ENCODE assay signal across 8 cellular contexts in genomic region chr6:41191569-41191968, GRCh38. TPM values are rescaled to one million over a fixed set of nuclear protein-coding genes. Genes with fewer than 3 reads are reported as not detected.
DNase-seq lines count a peak whose midpoint lies in the region; ATAC-seq, FAIRE-seq and TF ChIP-seq lines count a peak whose summit lies in the region.

No MANE protein-coding gene starts in this region.

- intact Hi-C loops in IMR-90 (cut with micrococcal nuclease) (no loop called here), kidney (cut with DNase I) (no loop called here), esophagus muscularis mucosa (cut with DNase I) (no loop called here)

- H3K27ac Mint-ChIP-seq in type B pancreatic cell: no peak overlapping the region

- H3K4me1 Mint-ChIP-seq in type B pancreatic cell (ENCODE audit: unreplicated experiment): no peaks in the 10 kb centered on the region

- H3K9me3 Mint-ChIP-seq in type B pancreatic cell: peaks cover 4% of the 10 kb centered on the region

- H2BK5ac ChIP-seq in IMR-90 (ENCODE audit: low read depth, low read length, poor library complexity, severe bottlenecking): no peak overlapping the region

- H3K27ac ChIP-seq in IMR-90 (ENCODE audit: insufficient read depth, low read length) (no peak overlapping the region), kidney (ENCODE audit: low read depth in 2 of 2, low read length in 2 of 2) (no peak overlapping the region), esophagus muscularis mucosa (replicated peaks in 1 of 4) (no peak overlapping the region)

- H2AK9ac ChIP-seq in IMR-90 (replicated peaks; ENCODE audit: low read depth, low read length, poor library complexity): no peak overlapping the region

- no peak for TF ChIP-seq EP300 in esophagus muscularis mucosa (IDR thresholded peaks at IDR 0.05)

- H3K9me1 ChIP-seq in IMR-90 (ENCODE audit: insufficient read depth, low read length): no peaks in the 10 kb centered on the region

- H3K9me3 ChIP-seq in IMR-90 (ENCODE audit: control insufficient read depth, insufficient read depth, low read length) (peaks cover 3% of the 10 kb centered on the region), kidney (ENCODE audit: control insufficient read depth in 1 of 2, low read length in 2 of 2) (peaks cover 0 to 7% of the 10 kb centered on the region in 2 donors), esophagus muscularis mucosa (peaks cover 0 to 15% (median 11%) of the 10 kb centered on the region in 4 donors)

- POLR2A ChIA-PET in IMR-90 (lab: Charles Lee; ENCODE audit: unreplicated experiment): no interaction called here

- no peak overlapping the region for H3K4me2 ChIP-seq in IMR-90 (ENCODE audit: low read depth, low read length)

- CTCF ChIA-PET in IMR-90 (lab: Yijun Ruan, JAX): no interaction called here

- H3K9ac ChIP-seq in IMR-90 (ENCODE audit: low read depth, low read length): no peak overlapping the region
- H3K9ac ChIP-seq in kidney (ENCODE audit: low read length in 2 of 2): no peak overlapping the region

- H3K4me3 ChIP-seq in IMR-90 (ENCODE audit: insufficient read depth, low read depth, low read length): no peak overlapping the region
- no peak overlapping the region for H3K4me3 ChIP-seq in kidney (ENCODE audit: low read length in 2 of 2)
- H3K4me3 ChIP-seq in esophagus muscularis mucosa: no peak overlapping the region

- H2BK120ac ChIP-seq in IMR-90 (ENCODE audit: low read depth, low read length): no peak overlapping the region

- no peaks in the 10 kb centered on the region for H3K36me3 Mint-ChIP-seq in type B pancreatic cell

- no peak for TF ChIP-seq RAD21 in IMR-90 (IDR thresholded peaks at IDR 0.05; ENCODE audit: low read length)

- H2AFZ ChIP-seq in IMR-90 (replicated peaks; ENCODE audit: low read length, poor library complexity): no peak overlapping the region

- peak; percentile 75 for ATAC-seq in IMR-90 (ENCODE audit: low read depth)
- ATAC-seq in GM21390 (IDR thresholded peaks at IDR 0.05; ENCODE audit: unreplicated experiment): no peak

- FAIRE-seq in kidney (lab: Jason Lieb, UNC): no peak

- no peak overlapping the region for H2BK20ac ChIP-seq in IMR-90 (ENCODE audit: low read depth, low read length)

- DNase-seq in AG09319 (ENCODE audit: extremely low read depth, low read depth): no peak
- no peak for DNase-seq in IMR-90
- DNase-seq in activated T-cell treated with anti-CD3 and anti-CD28 coated beads, Interleukin-2, amount 50 U/mL, for 48 hours: peak; percentile 67 to 70
- no peak for DNase-seq in kidney
- DNase-seq in type B pancreatic cell (ENCODE audit: extremely low spot score, unreplicated experiment): no peak
- no peak for DNase-seq in esophagus muscularis mucosa (ENCODE audit: extremely low spot score)
- no peak for DNase-seq in NCI-H1092 (lab: John Stamatoyannopoulos, UW)

- dilution Hi-C loops in IMR-90 (cut with HindIII; ENCODE audit: low sequenced_read_pairs, unreplicated experiment): no loop called here

- H3K14ac ChIP-seq in IMR-90 (replicated peaks; ENCODE audit: low read depth, low read length): no peak overlapping the region

- no peak overlapping the region for H3K23ac ChIP-seq in IMR-90 (ENCODE audit: low read depth, low read length)

- H3K4me3 Mint-ChIP-seq in type B pancreatic cell: no peak overlapping the region

- H2BK15ac ChIP-seq in IMR-90 (ENCODE audit: low read depth, low read length): no peak overlapping the region

- H4K91ac ChIP-seq in IMR-90 (ENCODE audit: insufficient read depth, low read depth, low read length): no peak overlapping the region

- no peaks in the 10 kb centered on the region for H3K4me1 ChIP-seq in IMR-90 (ENCODE audit: control insufficient read depth, insufficient read depth, low read length)
- no peaks in the 10 kb centered on the region for H3K4me1 ChIP-seq in kidney (ENCODE audit: control insufficient read depth in 1 of 2, insufficient read depth in 1 of 2, low read depth in 1 of 2, low read length in 2 of 2)
- H3K4me1 ChIP-seq in esophagus muscularis mucosa: no peaks in the 10 kb centered on the region

- in situ Hi-C loops in IMR-90 (cut with MboI; ENCODE audit: low sequenced_read_pairs): no loop called here

- H3K79me1 ChIP-seq in IMR-90 (ENCODE audit: low read depth in 1 of 2, low read length in 2 of 2): no peaks in the 10 kb centered on the region

- no TSS peak for BruUV-seq in IMR-90 (replicated peaks; lab: Mats Ljungman, UMichigan)

- TF ChIP-seq POLR2A in IMR-90 (IDR thresholded peaks at IDR 0.05; ENCODE audit: low read depth, low read length) (no peak), esophagus muscularis mucosa (IDR thresholded peaks at IDR 0.05; ENCODE audit: low read depth) (no peak)

- H3K27me3 ChIP-seq in IMR-90 (ENCODE audit: control insufficient read depth, insufficient read depth, low read length) (peaks cover 17% of the 10 kb centered on the region), esophagus muscularis mucosa (peaks cover 0 to 44% (median 0%) of the 10 kb centered on the region in 4 donors)

- 7% methylated on average over 3 of the region's 6 CpGs; no CpG with 5 or more reads in 1 of the 2 experiments for WGBS in IMR-90 (ENCODE audit: extremely low coverage in 2 of 2, insufficient read length in 1 of 2), 2 experiments
- no CpG with 5 or more reads among the region's 6 CpGs for WGBS in esophagus muscularis mucosa

- H3K36me3 ChIP-seq in IMR-90 (ENCODE audit: control insufficient read depth, insufficient read depth, low read length): no peaks in the 10 kb centered on the region
- no peaks in the 10 kb centered on the region for H3K36me3 ChIP-seq in kidney (ENCODE audit: control insufficient read depth in 1 of 2, insufficient read depth in 2 of 2, low read length in 2 of 2)
- H3K36me3 ChIP-seq in esophagus muscularis mucosa: no peaks in the 10 kb centered on the region

- no peak overlapping the region for H3K18ac ChIP-seq in IMR-90 (ENCODE audit: low read depth, low read length)

- TF ChIP-seq CTCF in AG09319 (IDR thresholded peaks at IDR 0.05; ENCODE audit: low read depth, low read length) (peak; percentile 38), IMR-90 (conservative IDR thresholded peaks at IDR 0.05; ENCODE audit: low read depth, low read length) (peak; percentile 31; the same call in 1 of the 2 replicates), kidney (IDR thresholded peaks at IDR 0.05; ENCODE audit: borderline replicate concordance, extremely low read depth, insufficient read depth) (peak; percentile 31), type B pancreatic cell (conservative IDR thresholded peaks at IDR 0.05) (peak; percentile 60), esophagus muscularis mucosa (IDR thresholded peaks at IDR 0.05) (peak in 1 of 3 experiments; percentile 5)

- H4K8ac ChIP-seq in IMR-90 (ENCODE audit: low read depth in 2 of 2, low read length in 2 of 2): no peak overlapping the region

- H3K4ac ChIP-seq in IMR-90 (ENCODE audit: low read depth, low read length): no peak overlapping the region

- no peaks in the 10 kb centered on the region for H4K20me1 ChIP-seq in IMR-90 (ENCODE audit: insufficient read depth, low read length)

- no peak overlapping the region for H3K56ac ChIP-seq in IMR-90 (ENCODE audit: extremely low read depth, insufficient read depth, low read length)

- H4K5ac ChIP-seq in IMR-90 (ENCODE audit: low read depth, low read length): no peak overlapping the region

- H3K27me3 Mint-ChIP-seq in type B pancreatic cell: peaks cover 42% of the 10 kb centered on the region

- no peak overlapping the region for H2AK5ac ChIP-seq in IMR-90 (ENCODE audit: low read depth, low read length)

TF ChIP-seq in IMR-90, 13 proteins besides CTCF, POLR2A, EP300 and RAD21 (continues in another document):
- TF ChIP-seq RFX5 (IDR thresholded peaks at IDR 0.05; ENCODE audit: low read depth, low read length) (no peak), BHLHE40 (IDR thresholded peaks at IDR 0.05; ENCODE audit: low read depth, low read length) (no peak), MAZ (IDR thresholded peaks at IDR 0.05; ENCODE audit: borderline replicate concordance, low read depth, low read length) (no peak), MXI1 (IDR thresholded peaks at IDR 0.05; ENCODE audit: borderline replicate concordance, low read depth, low read length) (no peak), FOS (IDR thresholded peaks at IDR 0.05; ENCODE audit: low read depth, low read length) (no peak), CEBPB (IDR thresholded peaks at IDR 0.05; ENCODE audit: low read depth, low read length) (no peak)

RNA-seq across cellular contexts. Expression of gene TREML2, which starts 9.4 kb away (rescaled TPM):
- total RNA-seq in IMR-90 (2012; rRNA removed): not detected in 2 replicates
- not detected in 2 replicates for polyA plus RNA-seq in IMR-90 (2012; rRNA removed)
- polyA plus RNA-seq in IMR-90 (2012; cell fraction: cytosol; rRNA removed): not detected in 2 replicates
- not detected in 2 replicates for polyA plus RNA-seq in IMR-90 (2012; cell fraction: nucleus; rRNA removed; ENCODE audit: low replicate concordance)
- 0.41 TPM for total RNA-seq in kidney
- not detected for polyA plus RNA-seq in kidney (ENCODE audit: insufficient read depth, low read depth, low replicate concordance)
- total RNA-seq in type B pancreatic cell (ENCODE audit: low replicate concordance): not detected in 2 replicates
- under 1 TPM in 1 of 4 donors, not detected in 3; 0.66 TPM for total RNA-seq in esophagus muscularis mucosa

RNA-seq across cellular contexts. Expression of gene TREM2, which starts 28.7 kb away (rescaled TPM):
- total RNA-seq in IMR-90 (2012; rRNA removed) (not detected in 2 replicates), kidney (7.8 TPM), type B pancreatic cell (ENCODE audit: low replicate concordance) (not detected in 2 replicates), esophagus muscularis mucosa (1 to 10 TPM; 1.6 to 1.8 (median 1.6) TPM)
- polyA plus RNA-seq in IMR-90 (2012; rRNA removed) (not detected in 2 replicates), kidney (ENCODE audit: insufficient read depth, low read depth, low replicate concordance) (3.5 TPM)
- not detected in 2 replicates for polyA plus RNA-seq in IMR-90 (2012; cell fraction: cytosol; rRNA removed)
- polyA plus RNA-seq in IMR-90 (2012; cell fraction: nucleus; rRNA removed; ENCODE audit: low replicate concordance): not detected in 2 replicates

RNA-seq across cellular contexts. Expression of gene TREML4, which starts 36.6 kb away (rescaled TPM):
- total RNA-seq in IMR-90 (2012; rRNA removed): not detected in 2 replicates
- not detected in 2 replicates for polyA plus RNA-seq in IMR-90 (2012; rRNA removed)
- polyA plus RNA-seq in IMR-90 (2012; cell fraction: cytosol; rRNA removed): not detected in 2 replicates
- not detected in 2 replicates for polyA plus RNA-seq in IMR-90 (2012; cell fraction: nucleus; rRNA removed; ENCODE audit: low replicate concordance)
- total RNA-seq in kidney: not detected
- polyA plus RNA-seq in kidney (ENCODE audit: insufficient read depth, low read depth, low replicate concordance): not detected
- not detected in 2 replicates for total RNA-seq in type B pancreatic cell (ENCODE audit: low replicate concordance)
- total RNA-seq in esophagus muscularis mucosa: not detected

RNA-seq across cellular contexts. Expression of gene TREML1, which starts 37.4 kb away (rescaled TPM):
- not detected in 2 replicates for total RNA-seq in IMR-90 (2012; rRNA removed)
- polyA plus RNA-seq in IMR-90 (2012; rRNA removed): not detected in 2 replicates
- polyA plus RNA-seq in IMR-90 (2012; cell fraction: cytosol; rRNA removed): not detected in 2 replicates
- polyA plus RNA-seq in IMR-90 (2012; cell fraction: nucleus; rRNA removed; ENCODE audit: low replicate concordance): not detected in 2 replicates
- total RNA-seq in kidney: 1.0 TPM
- polyA plus RNA-seq in kidney (ENCODE audit: insufficient read depth, low read depth, low replicate concordance): not detected
- not detected in 2 replicates for total RNA-seq in type B pancreatic cell (ENCODE audit: low replicate concordance)
- total RNA-seq in esophagus muscularis mucosa: under 1 TPM in 1 of 4 donors, not detected in 3; 0.32 TPM

Comparison
In these comparisons a context has a peak if more than half of its experiments do, and no peak if none do; other contexts are left out.
1. DNase-seq: peak in activated T-cell treated with anti-CD3 and anti-CD28 coated beads, Interleukin-2, amount 50 U/mL, for 48 hours (2 of 2); none in AG09319 (single experiment), IMR-90 (single experiment), kidney (single experiment), type B pancreatic cell (single experiment), esophagus muscularis mucosa (single experiment) and NCI-H1092 (single experiment).